25 cellular contexts compared by ENCODE assay signal in the genomic region with DNA sequence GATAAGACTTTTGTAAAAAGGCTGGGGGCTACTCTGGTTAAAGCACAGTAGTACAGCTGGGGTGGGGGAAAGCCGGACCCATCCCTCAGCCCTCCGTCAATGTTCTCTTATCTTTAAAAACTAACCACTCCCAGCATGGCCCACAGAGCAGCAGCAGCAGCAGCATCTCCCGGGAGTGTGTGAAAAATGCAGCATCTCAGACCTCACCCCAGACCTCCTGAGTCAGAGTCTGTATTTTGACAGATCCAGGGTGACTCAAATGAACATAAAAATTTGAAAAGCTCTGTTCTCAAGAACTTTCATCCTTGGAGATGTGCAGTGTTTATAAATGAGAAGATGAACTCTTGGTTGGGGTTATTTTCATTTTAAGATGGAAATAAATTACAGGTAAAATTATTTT.
A peak's percentile ranks its signal among the peaks of the same experiment; 100 is the strongest.
DNase-seq lines count a peak whose midpoint lies in the region; ATAC-seq and TF ChIP-seq lines count a peak whose summit lies in the region.
"Had no signal": no experiment of that assay in that cellular context is flagged by ENCODE, and none has a peak within 500 bp of the region (broad histone marks: within the 10 kb centered on the region; RNA-seq: fewer than 3 reads in every experiment).

No MANE protein-coding gene starts in this region.

- no peak for TF ChIP-seq CTCF in fibroblast of lung (conservative IDR thresholded peaks at IDR 0.05 in 1 of 2, IDR thresholded peaks at IDR 0.05 in 1 of 2; ENCODE audit: low read depth in 1 of 2, low read length in 2 of 2)

- no peaks in the 10 kb centered on the region for H3K79me2 ChIP-seq in fibroblast of lung (ENCODE audit: control insufficient read depth, insufficient read depth, low read length)

- H3K27ac ChIP-seq in fibroblast of lung (ENCODE audit: insufficient read depth, low read length), result no peak overlapping the region
- H3K27ac ChIP-seq: BLaER1, spleen, thoracic aorta had no signal

- H4K20me1 ChIP-seq in fibroblast of lung (ENCODE audit: control insufficient read depth, extremely low read depth, insufficient read depth, low read length), result no peaks in the 10 kb centered on the region
- H4K20me1 ChIP-seq: BLaER1 had no signal

- H3K4me3 ChIP-seq in fibroblast of lung (replicated peaks in 1 of 4; ENCODE audit: control extremely low read depth in 1 of 4, insufficient read depth in 1 of 4, low read depth in 3 of 4, low read length in 4 of 4) (no peak overlapping the region), skeletal muscle cell (ENCODE audit: low read depth, low read length) (no peak overlapping the region)
- H3K4me3 ChIP-seq: BLaER1, spleen, thoracic aorta had no signal

- H3K27me3 ChIP-seq in fibroblast of lung (ENCODE audit: control insufficient read depth, insufficient read depth, low read length), result no peaks in the 10 kb centered on the region
- H3K27me3 ChIP-seq: BLaER1, spleen had no signal

- no peaks in the 10 kb centered on the region for H3K4me1 ChIP-seq in fibroblast of lung (ENCODE audit: control insufficient read depth, extremely low read depth, insufficient read depth, low read length)
- H3K4me1 ChIP-seq: BLaER1 had no signal

- DNase-seq in EL, result peak; percentile 45
- DNase-seq in M059J (ENCODE audit: low read depth), result peak; percentile 57
- peak; percentile 57 to 64 for DNase-seq in fibroblast of lung (ENCODE audit: low read depth in 2 of 2)
- DNase-seq in skeletal muscle cell (ENCODE audit: low read depth), result peak; percentile 58
- DNase-seq in NCI-H1048 (lab: John Stamatoyannopoulos, UW), result no peak
- DNase-seq in DMS53 (lab: John Stamatoyannopoulos, UW), result no peak
- DNase-seq: activated CD8-positive, alpha-beta memory T cell treated with anti-CD3 and anti-CD28 coated beads, Interleukin-2, amount 50 U/mL, for 4 hours; activated effector memory CD4-positive, alpha-beta T cell treated with Interleukin-2 at 50 U/mL for 16 hours; activated naive CD8-positive, alpha-beta T cell treated with anti-CD3 and anti-CD28 coated beads, Interleukin-2, amount 10 ng/mL, durations not matched to agents 7 days and 5 days; COR-L47; KG1; kidney glomerular epithelial cell; mammary epithelial cell; NCI-H1694 treated with DMSO at 0.1 percent for 48 hours; NCI-H2171 treated with DMSO at 0.1 percent for 48 hours; NCI-H526; RPMI8226; spleen; stimulated activated CD4-positive, alpha-beta T cell treated with anti-CD3 and anti-CD28 coated beads, Interleukin-4, amount 100 ng/mL, for 1 hour; stimulated activated naive CD4-positive, alpha-beta T cell had no signal

- no peak for ATAC-seq in GM19397 (IDR thresholded peaks at IDR 0.05; ENCODE audit: unreplicated experiment)
- no peak for ATAC-seq in GM21529 (IDR thresholded peaks at IDR 0.05; ENCODE audit: unreplicated experiment)
- ATAC-seq: SK-N-SH treated with all-trans-retinoic acid at 6 μM for 48 hours had no signal

- no peaks in the 10 kb centered on the region for H3K9me3 ChIP-seq in fibroblast of lung (ENCODE audit: control insufficient read depth, insufficient read depth, low read depth, low read length)
- H3K9me3 ChIP-seq: thoracic aorta had no signal

- no peak overlapping the region for H3K4me2 ChIP-seq in fibroblast of lung (ENCODE audit: extremely low read depth, insufficient read depth, low read length)
- H3K4me2 ChIP-seq: BLaER1 had no signal

- H3K36me3 ChIP-seq in fibroblast of lung (ENCODE audit: control insufficient read depth, insufficient read depth, low read length), result no peaks in the 10 kb centered on the region
- H3K36me3 ChIP-seq: BLaER1, spleen, thoracic aorta had no signal

- H2AFZ ChIP-seq in fibroblast of lung (ENCODE audit: low read length), result no peak overlapping the region

- no peak overlapping the region for H3K9ac ChIP-seq in fibroblast of lung (ENCODE audit: insufficient read depth, low read length)
- H3K9ac ChIP-seq: BLaER1 had no signal

Comparison
In these comparisons a context has a peak if more than half of its experiments do, and no peak if none do; other contexts are left out.
1. DNase-seq: peak in EL (single experiment), M059J (single experiment), fibroblast of lung (2 of 2) and skeletal muscle cell (single experiment); none in NCI-H1048 (single experiment) and DMS53 (single experiment).